Comparison of ENCODE assay signal across 1 cellular context in genomic region chr1:15603050-15603965, GRCh38.
TF ChIP-seq lines count a peak whose summit lies in the region.

No MANE protein-coding gene starts in this region.

TF ChIP-seq in HepG2, 621 proteins besides CTCF, POLR2A, EP300 and RAD21 (continued from another document and continues in another):
- TF ChIP-seq, protein P1, sequence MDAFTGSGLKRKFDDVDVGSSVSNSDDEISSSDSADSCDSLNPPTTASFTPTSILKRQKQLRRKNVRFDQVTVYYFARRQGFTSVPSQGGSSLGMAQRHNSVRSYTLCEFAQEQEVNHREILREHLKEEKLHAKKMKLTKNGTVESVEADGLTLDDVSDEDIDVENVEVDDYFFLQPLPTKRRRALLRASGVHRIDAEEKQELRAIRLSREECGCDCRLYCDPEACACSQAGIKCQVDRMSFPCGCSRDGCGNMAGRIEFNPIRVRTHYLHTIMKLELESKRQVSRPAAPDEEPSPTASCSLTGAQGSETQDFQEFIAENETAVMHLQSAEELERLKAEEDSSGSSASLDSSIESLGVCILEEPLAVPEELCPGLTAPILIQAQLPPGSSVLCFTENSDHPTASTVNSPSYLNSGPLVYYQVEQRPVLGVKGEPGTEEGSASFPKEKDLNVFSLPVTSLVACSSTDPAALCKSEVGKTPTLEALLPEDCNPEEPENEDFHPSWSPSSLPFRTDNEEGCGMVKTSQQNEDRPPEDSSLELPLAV (CRISPR knock-in tag; conservative IDR thresholded peaks at IDR 0.05; ENCODE audit: low read depth): no peak
- TF ChIP-seq HMGA1 (CRISPR knock-in tag; conservative IDR thresholded peaks at IDR 0.05) (no peak), HMGXB3 (CRISPR knock-in tag; IDR thresholded peaks at IDR 0.05; ENCODE audit: borderline replicate concordance) (peak; percentile 77; the same call in 1 of the 2 replicates), XBP1 (CRISPR knock-in tag; IDR thresholded peaks at IDR 0.05) (no peak), RBAK (CRISPR knock-in tag; IDR thresholded peaks at IDR 0.05) (no peak), MEIS1 (CRISPR knock-in tag; IDR thresholded peaks at IDR 0.05; ENCODE audit: borderline replicate concordance) (no peak), PAX8 (CRISPR knock-in tag; IDR thresholded peaks at IDR 0.05; ENCODE audit: borderline replicate concordance) (no peak), MAFF (IDR thresholded peaks at IDR 0.05; ENCODE audit: low read depth, low read length) (no peak), ZNF501 (CRISPR knock-in tag; IDR thresholded peaks at IDR 0.05) (peak; percentile 91), AGO1 (IDR thresholded peaks at IDR 0.05; ENCODE audit: low read depth, low read length, poor library complexity, severe bottlenecking) (peak; percentile 31), ZNF749 (CRISPR knock-in tag; IDR thresholded peaks at IDR 0.05; ENCODE audit: borderline replicate concordance) (peak; percentile 86; the same call in 1 of the 2 replicates), RBM22 (optimal IDR thresholded peaks at IDR 0.05; ENCODE audit: low read length) (peak; percentile 60), NR2F1 (CRISPR knock-in tag; IDR thresholded peaks at IDR 0.05) (no peak), MXD4 (CRISPR knock-in tag; IDR thresholded peaks at IDR 0.05) (peak; percentile 94), KLF9 (CRISPR knock-in tag; IDR thresholded peaks at IDR 0.05; ENCODE audit: low read depth) (peak; percentile 88; the same call in 1 of the 2 replicates), CHCHD3 (CRISPR knock-in tag; IDR thresholded peaks at IDR 0.05) (peak; percentile 62; the same call in 1 of the 2 replicates), IRF2 (CRISPR knock-in tag; IDR thresholded peaks at IDR 0.05) (peak; percentile 81; the same call in 1 of the 2 replicates), ZNF720 (CRISPR knock-in tag; IDR thresholded peaks at IDR 0.05) (no peak), KLF15 (CRISPR knock-in tag; IDR thresholded peaks at IDR 0.05; ENCODE audit: borderline replicate concordance) (0 out of 2 replicates have a peak, but pooled peaks have one; percentile 26), ZNF317 (CRISPR knock-in tag; IDR thresholded peaks at IDR 0.05) (no peak; the same call in 1 of the 2 replicates), DMTF1 (CRISPR knock-in tag; IDR thresholded peaks at IDR 0.05) (no peak), ZNF550 (CRISPR knock-in tag; IDR thresholded peaks at IDR 0.05; ENCODE audit: borderline replicate concordance) (no peak), RFX5 (IDR thresholded peaks at IDR 0.05; ENCODE audit: low read depth, low read length) (peak; percentile 87), PHF20 (CRISPR knock-in tag; IDR thresholded peaks at IDR 0.05) (peak; percentile 36; the same call in 1 of the 2 replicates), ZNF703 (CRISPR knock-in tag; IDR thresholded peaks at IDR 0.05; ENCODE audit: borderline replicate concordance) (no peak), ZNF496 (CRISPR knock-in tag; IDR thresholded peaks at IDR 0.05; ENCODE audit: insufficient replicate concordance) (no peak), ZFP41 (CRISPR knock-in tag; IDR thresholded peaks at IDR 0.05; ENCODE audit: borderline replicate concordance) (0 out of 2 replicates have a peak, but pooled peaks have one; percentile 92), HNF4G (IDR thresholded peaks at IDR 0.05; ENCODE audit: borderline replicate concordance, low read depth, low read length) (no peak), HNF4G (CRISPR knock-in tag; IDR thresholded peaks at IDR 0.05; ENCODE audit: borderline replicate concordance, low read depth) (no peak), NCOR1 (IDR thresholded peaks at IDR 0.05; ENCODE audit: borderline replicate concordance, low read length) (peak; percentile 20; the same call in 1 of the 2 replicates), PCBP1 (IDR thresholded peaks at IDR 0.05; ENCODE audit: borderline replicate concordance, low read depth, low read length) (no peak), JDP2 (CRISPR knock-in tag; IDR thresholded peaks at IDR 0.05; ENCODE audit: borderline replicate concordance) (no peak), ZNF788 (CRISPR knock-in tag; IDR thresholded peaks at IDR 0.05; ENCODE audit: borderline replicate concordance) (peak; percentile 85; the same call in 1 of the 2 replicates), CENPX (CRISPR knock-in tag; IDR thresholded peaks at IDR 0.05) (no peak), ZNF577 (CRISPR knock-in tag; IDR thresholded peaks at IDR 0.05; ENCODE audit: borderline replicate concordance, low read depth) (no peak), FOSL2 (CRISPR knock-in tag; IDR thresholded peaks at IDR 0.05) (peak; percentile 45; the same call in 1 of the 2 replicates), MEF2D (CRISPR knock-in tag; IDR thresholded peaks at IDR 0.05) (peak; percentile 95), ZSCAN22 (CRISPR knock-in tag; IDR thresholded peaks at IDR 0.05) (no peak), ZHX2 (IDR thresholded peaks at IDR 0.05; ENCODE audit: low read depth) (no peak), ZHX2 (CRISPR knock-in tag; IDR thresholded peaks at IDR 0.05; ENCODE audit: borderline replicate concordance) (no peak), SRSF4 (IDR thresholded peaks at IDR 0.05; ENCODE audit: low read depth, low read length, poor library complexity, severe bottlenecking) (no peak), AKAP8 (CRISPR knock-in tag; IDR thresholded peaks at IDR 0.05) (no peak), EED (CRISPR knock-in tag; IDR thresholded peaks at IDR 0.05) (peak; percentile 87; the same call in 1 of the 2 replicates), AGO2 (optimal IDR thresholded peaks at IDR 0.05; ENCODE audit: low read depth, low read length) (no peak)
- TF ChIP-seq, protein P2, sequence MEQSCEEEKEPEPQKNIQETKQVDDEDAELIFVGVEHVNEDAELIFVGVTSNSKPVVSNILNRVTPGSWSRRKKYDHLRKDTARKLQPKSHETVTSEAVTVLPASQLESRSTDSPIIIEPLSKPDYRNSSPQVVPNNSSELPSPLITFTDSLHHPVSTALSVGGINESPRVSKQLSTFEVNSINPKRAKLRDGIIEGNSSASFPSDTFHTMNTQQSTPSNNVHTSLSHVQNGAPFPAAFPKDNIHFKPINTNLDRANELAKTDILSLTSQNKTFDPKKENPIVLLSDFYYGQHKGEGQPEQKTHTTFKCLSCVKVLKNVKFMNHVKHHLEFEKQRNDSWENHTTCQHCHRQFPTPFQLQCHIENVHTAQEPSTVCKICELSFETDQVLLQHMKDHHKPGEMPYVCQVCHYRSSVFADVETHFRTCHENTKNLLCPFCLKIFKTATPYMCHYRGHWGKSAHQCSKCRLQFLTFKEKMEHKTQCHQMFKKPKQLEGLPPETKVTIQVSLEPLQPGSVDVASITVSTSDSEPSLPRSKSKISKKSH (CRISPR knock-in tag; IDR thresholded peaks at IDR 0.05; ENCODE audit: borderline replicate concordance): peak; percentile 81; the same call in 1 of the 2 replicates
- TF ChIP-seq, protein P3, sequence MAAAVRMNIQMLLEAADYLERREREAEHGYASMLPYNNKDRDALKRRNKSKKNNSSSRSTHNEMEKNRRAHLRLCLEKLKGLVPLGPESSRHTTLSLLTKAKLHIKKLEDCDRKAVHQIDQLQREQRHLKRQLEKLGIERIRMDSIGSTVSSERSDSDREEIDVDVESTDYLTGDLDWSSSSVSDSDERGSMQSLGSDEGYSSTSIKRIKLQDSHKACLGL (CRISPR knock-in tag; IDR thresholded peaks at IDR 0.05): peak; percentile 63; the same call in 1 of the 2 replicates
- TF ChIP-seq, protein P4, sequence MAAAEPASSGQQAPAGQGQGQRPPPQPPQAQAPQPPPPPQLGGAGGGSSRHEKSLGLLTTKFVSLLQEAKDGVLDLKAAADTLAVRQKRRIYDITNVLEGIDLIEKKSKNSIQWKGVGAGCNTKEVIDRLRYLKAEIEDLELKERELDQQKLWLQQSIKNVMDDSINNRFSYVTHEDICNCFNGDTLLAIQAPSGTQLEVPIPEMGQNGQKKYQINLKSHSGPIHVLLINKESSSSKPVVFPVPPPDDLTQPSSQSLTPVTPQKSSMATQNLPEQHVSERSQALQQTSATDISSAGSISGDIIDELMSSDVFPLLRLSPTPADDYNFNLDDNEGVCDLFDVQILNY (CRISPR knock-in tag; conservative IDR thresholded peaks at IDR 0.05): no peak
- TF ChIP-seq, protein P5, sequence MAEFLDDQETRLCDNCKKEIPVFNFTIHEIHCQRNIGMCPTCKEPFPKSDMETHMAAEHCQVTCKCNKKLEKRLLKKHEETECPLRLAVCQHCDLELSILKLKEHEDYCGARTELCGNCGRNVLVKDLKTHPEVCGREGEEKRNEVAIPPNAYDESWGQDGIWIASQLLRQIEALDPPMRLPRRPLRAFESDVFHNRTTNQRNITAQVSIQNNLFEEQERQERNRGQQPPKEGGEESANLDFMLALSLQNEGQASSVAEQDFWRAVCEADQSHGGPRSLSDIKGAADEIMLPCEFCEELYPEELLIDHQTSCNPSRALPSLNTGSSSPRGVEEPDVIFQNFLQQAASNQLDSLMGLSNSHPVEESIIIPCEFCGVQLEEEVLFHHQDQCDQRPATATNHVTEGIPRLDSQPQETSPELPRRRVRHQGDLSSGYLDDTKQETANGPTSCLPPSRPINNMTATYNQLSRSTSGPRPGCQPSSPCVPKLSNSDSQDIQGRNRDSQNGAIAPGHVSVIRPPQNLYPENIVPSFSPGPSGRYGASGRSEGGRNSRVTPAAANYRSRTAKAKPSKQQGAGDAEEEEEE (CRISPR knock-in tag; IDR thresholded peaks at IDR 0.05; ENCODE audit: borderline replicate concordance): 0 out of 2 replicates have a peak, but pooled peaks have one; percentile 63
